In the genomic region with DNA sequence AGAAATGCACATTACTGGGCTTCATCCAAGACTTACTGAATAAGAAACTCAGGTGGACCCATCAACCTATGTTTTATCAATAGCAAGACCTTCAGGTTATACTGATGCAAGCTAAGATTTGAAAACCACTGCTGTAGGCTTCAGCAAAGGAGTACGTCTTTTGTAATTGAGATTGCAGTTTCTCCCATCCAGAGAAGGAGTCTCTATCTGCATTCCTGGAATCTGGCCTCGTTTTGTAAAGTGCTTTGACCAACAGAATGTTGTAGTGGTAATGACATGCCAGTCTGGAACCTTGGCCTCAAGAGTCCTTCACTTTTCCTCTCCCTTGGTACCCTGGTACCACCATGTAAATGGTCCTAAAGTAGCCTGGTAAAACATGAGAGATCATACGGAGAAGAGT, we compare ENCODE assay signal across 1 cellular context.
TF ChIP-seq lines count a peak whose summit lies in the region.

No MANE protein-coding gene starts in this region.

TF ChIP-seq in GM23338, 12 proteins besides CTCF, POLR2A, EP300 and RAD21 (continued from another document):
- no peak for TF ChIP-seq CREB1 (CRISPR knock-in tag; IDR thresholded peaks at IDR 0.05; ENCODE audit: low read depth)
- TF ChIP-seq, protein P1, sequence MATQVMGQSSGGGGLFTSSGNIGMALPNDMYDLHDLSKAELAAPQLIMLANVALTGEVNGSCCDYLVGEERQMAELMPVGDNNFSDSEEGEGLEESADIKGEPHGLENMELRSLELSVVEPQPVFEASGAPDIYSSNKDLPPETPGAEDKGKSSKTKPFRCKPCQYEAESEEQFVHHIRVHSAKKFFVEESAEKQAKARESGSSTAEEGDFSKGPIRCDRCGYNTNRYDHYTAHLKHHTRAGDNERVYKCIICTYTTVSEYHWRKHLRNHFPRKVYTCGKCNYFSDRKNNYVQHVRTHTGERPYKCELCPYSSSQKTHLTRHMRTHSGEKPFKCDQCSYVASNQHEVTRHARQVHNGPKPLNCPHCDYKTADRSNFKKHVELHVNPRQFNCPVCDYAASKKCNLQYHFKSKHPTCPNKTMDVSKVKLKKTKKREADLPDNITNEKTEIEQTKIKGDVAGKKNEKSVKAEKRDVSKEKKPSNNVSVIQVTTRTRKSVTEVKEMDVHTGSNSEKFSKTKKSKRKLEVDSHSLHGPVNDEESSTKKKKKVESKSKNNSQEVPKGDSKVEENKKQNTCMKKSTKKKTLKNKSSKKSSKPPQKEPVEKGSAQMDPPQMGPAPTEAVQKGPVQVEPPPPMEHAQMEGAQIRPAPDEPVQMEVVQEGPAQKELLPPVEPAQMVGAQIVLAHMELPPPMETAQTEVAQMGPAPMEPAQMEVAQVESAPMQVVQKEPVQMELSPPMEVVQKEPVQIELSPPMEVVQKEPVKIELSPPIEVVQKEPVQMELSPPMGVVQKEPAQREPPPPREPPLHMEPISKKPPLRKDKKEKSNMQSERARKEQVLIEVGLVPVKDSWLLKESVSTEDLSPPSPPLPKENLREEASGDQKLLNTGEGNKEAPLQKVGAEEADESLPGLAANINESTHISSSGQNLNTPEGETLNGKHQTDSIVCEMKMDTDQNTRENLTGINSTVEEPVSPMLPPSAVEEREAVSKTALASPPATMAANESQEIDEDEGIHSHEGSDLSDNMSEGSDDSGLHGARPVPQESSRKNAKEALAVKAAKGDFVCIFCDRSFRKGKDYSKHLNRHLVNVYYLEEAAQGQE (IDR thresholded peaks at IDR 0.05; ENCODE audit: unreplicated experiment), result no peak
